In genomic region chr18:59613903-59614302, GRCh38 we compare ENCODE assay signal across 30 cellular contexts.
DNase-seq lines count a peak whose midpoint lies in the region; FAIRE-seq and TF ChIP-seq lines count a peak whose summit lies in the region.
"Had no signal": no experiment of that assay in that cellular context is flagged by ENCODE, and none has a peak within 500 bp of the region (broad histone marks: within the 10 kb centered on the region; RNA-seq: fewer than 3 reads in every experiment).

No MANE protein-coding gene starts in this region.

- H4K8ac ChIP-seq in trophoblast cell (ENCODE audit: low read depth, low read length) = no peak overlapping the region

- H3K27me3 ChIP-seq in esophagus muscularis mucosa (no peaks in the 10 kb centered on the region), trophoblast cell (ENCODE audit: insufficient read depth, low read length) (no peaks in the 10 kb centered on the region), right atrium auricular region (no peaks in the 10 kb centered on the region)
- H3K27me3 ChIP-seq: BE2C; BLaER1; BLaER1 treated with 17β-estradiol and CSF1 and Interleukin-3, amounts not matched to agents 10 nM and 100 nM had no signal

- no peaks in the 10 kb centered on the region for H3K79me2 ChIP-seq in trophoblast cell (ENCODE audit: control insufficient read depth, insufficient read depth, low read length, poor library complexity)

- H3K23ac ChIP-seq in trophoblast cell (ENCODE audit: low read length) = no peak overlapping the region

- H4K12ac ChIP-seq in trophoblast cell (ENCODE audit: low read depth, low read length) = no peak overlapping the region

- DNase-seq in esophagus muscularis mucosa (ENCODE audit: extremely low spot score) (peak; percentile 57), trophoblast cell (no peak), right atrium auricular region (ENCODE audit: low spot score) (no peak), H54 (ENCODE audit: insufficient read length, low spot score) (no peak)
- DNase-seq: 8988T; ACHN; AML-193; BE2C; C1 segment of cervical spinal cord; Caco-2; Calu3; CD4-positive, alpha-beta memory T cell; CD4-positive, alpha-beta T cell; CD4-positive, CD25-positive, alpha-beta regulatory T cell; CD8-positive, alpha-beta memory T cell; CD8-positive, alpha-beta T cell; COR-L47; DMS 273 treated with DMSO at 0.1 percent for 48 hours; DMS153; DMS53; DMS79; DMS79 treated with DMSO at 0.1 percent for 48 hours; DND-41; EL had no signal

- H3K36me3 ChIP-seq in esophagus muscularis mucosa = no peaks in the 10 kb centered on the region
- no peaks in the 10 kb centered on the region for H3K36me3 ChIP-seq in trophoblast cell (ENCODE audit: control insufficient read depth in 1 of 2, insufficient read depth in 2 of 2, low read length in 2 of 2)
- no peaks in the 10 kb centered on the region for H3K36me3 ChIP-seq in right atrium auricular region
- H3K36me3 ChIP-seq: BE2C; BLaER1; BLaER1 treated with 17β-estradiol and CSF1 and Interleukin-3, amounts not matched to agents 10 nM and 100 nM had no signal

- no peak overlapping the region for H2AK5ac ChIP-seq in trophoblast cell (ENCODE audit: low read length)

- H3K4me1 ChIP-seq in esophagus muscularis mucosa (peaks cover 0 to 9% (median 0%) of the 10 kb centered on the region in 4 donors), trophoblast cell (ENCODE audit: control insufficient read depth in 1 of 2, insufficient read depth in 2 of 2, low read length in 2 of 2) (peaks cover 17 to 25% of the 10 kb centered on the region in 2 experiments), right atrium auricular region (no peaks in the 10 kb centered on the region)
- H3K4me1 ChIP-seq: A549, Caco-2 had no signal

- no peak for FAIRE-seq in H54 (lab: Jason Lieb, UNC)
- FAIRE-seq: A204.1, A549 had no signal

- H2BK12ac ChIP-seq in trophoblast cell (ENCODE audit: low read length) = no peak overlapping the region

- H3K9ac ChIP-seq in trophoblast cell (ENCODE audit: low read length) = no peak overlapping the region
- H3K9ac ChIP-seq: BLaER1; BLaER1 treated with 17β-estradiol and CSF1 and Interleukin-3, amounts not matched to agents 10 nM and 100 nM had no signal

- H4K91ac ChIP-seq in trophoblast cell (ENCODE audit: low read depth, low read length) = no peak overlapping the region

- H2BK5ac ChIP-seq in trophoblast cell (ENCODE audit: low read depth, low read length, poor library complexity) = no peak overlapping the region

- H3K79me1 ChIP-seq in trophoblast cell (ENCODE audit: low read length) = peaks cover 2% of the 10 kb centered on the region

- no peak for TF ChIP-seq EP300 in esophagus muscularis mucosa (IDR thresholded peaks at IDR 0.05)

- no peak overlapping the region for H3K27ac ChIP-seq in esophagus muscularis mucosa (replicated peaks in 1 of 4)
- H3K27ac ChIP-seq in trophoblast cell (ENCODE audit: low read depth, low read length) = no peak overlapping the region
- H3K27ac ChIP-seq in right atrium auricular region = no peak overlapping the region
- H3K27ac ChIP-seq: 22Rv1; A549; BLaER1; BLaER1 treated with 17β-estradiol and CSF1 and Interleukin-3, amounts not matched to agents 10 nM and 100 nM; C4-2B had no signal

- H2BK120ac ChIP-seq in trophoblast cell (ENCODE audit: insufficient read depth, low read length, poor library complexity) = no peak overlapping the region

- no peak overlapping the region for H3K4me3 ChIP-seq in esophagus muscularis mucosa
- H3K4me3 ChIP-seq in trophoblast cell (ENCODE audit: low read depth, low read length) = no peak overlapping the region
- H3K4me3 ChIP-seq in right atrium auricular region = no peak overlapping the region
- H3K4me3 ChIP-seq: A549; BLaER1; BLaER1 treated with 17β-estradiol and CSF1 and Interleukin-3, amounts not matched to agents 10 nM and 100 nM had no signal

- no peak overlapping the region for H3K14ac ChIP-seq in trophoblast cell (ENCODE audit: low read length)

- H3K4ac ChIP-seq in trophoblast cell (ENCODE audit: low read depth, low read length) = no peak overlapping the region

- H3K4me2 ChIP-seq in trophoblast cell (ENCODE audit: low read length) = no peak overlapping the region
- H3K4me2 ChIP-seq: A549; BLaER1; BLaER1 treated with 17β-estradiol and CSF1 and Interleukin-3, amounts not matched to agents 10 nM and 100 nM had no signal

- no peak overlapping the region for H2AFZ ChIP-seq in trophoblast cell (ENCODE audit: insufficient read depth, low read length, poor library complexity)

- TF ChIP-seq CTCF in esophagus muscularis mucosa (IDR thresholded peaks at IDR 0.05) (no peak), right atrium auricular region (IDR thresholded peaks at IDR 0.05) (no peak)

- TF ChIP-seq POLR2A in esophagus muscularis mucosa (IDR thresholded peaks at IDR 0.05; ENCODE audit: low read depth) (no peak), H54 (IDR thresholded peaks at IDR 0.05; ENCODE audit: low read depth, low read length) (no peak)

- no peaks in the 10 kb centered on the region for H3K9me3 ChIP-seq in esophagus muscularis mucosa
- H3K9me3 ChIP-seq in trophoblast cell (ENCODE audit: insufficient read depth, low read depth, low read length) = no peaks in the 10 kb centered on the region
- H3K9me3 ChIP-seq in right atrium auricular region = no peaks in the 10 kb centered on the region
- H3K9me3 ChIP-seq: A549; BE2C; BLaER1; BLaER1 treated with 17β-estradiol and CSF1 and Interleukin-3, amounts not matched to agents 10 nM and 100 nM; Caco-2 had no signal

- 96% methylated on average over 12 of the region's 12 CpGs for WGBS in esophagus muscularis mucosa
- no CpG with 5 or more reads among the region's 12 CpGs for WGBS in trophoblast cell (ENCODE audit: extremely low coverage, insufficient coverage, insufficient read length)

- H3K18ac ChIP-seq in trophoblast cell (ENCODE audit: low read length) = peak overlapping the region; percentile 64

- intact Hi-C loops in esophagus muscularis mucosa (cut with DNase I) = no loop called here
